1 cellular context compared by ENCODE assay signal in the genomic region with DNA sequence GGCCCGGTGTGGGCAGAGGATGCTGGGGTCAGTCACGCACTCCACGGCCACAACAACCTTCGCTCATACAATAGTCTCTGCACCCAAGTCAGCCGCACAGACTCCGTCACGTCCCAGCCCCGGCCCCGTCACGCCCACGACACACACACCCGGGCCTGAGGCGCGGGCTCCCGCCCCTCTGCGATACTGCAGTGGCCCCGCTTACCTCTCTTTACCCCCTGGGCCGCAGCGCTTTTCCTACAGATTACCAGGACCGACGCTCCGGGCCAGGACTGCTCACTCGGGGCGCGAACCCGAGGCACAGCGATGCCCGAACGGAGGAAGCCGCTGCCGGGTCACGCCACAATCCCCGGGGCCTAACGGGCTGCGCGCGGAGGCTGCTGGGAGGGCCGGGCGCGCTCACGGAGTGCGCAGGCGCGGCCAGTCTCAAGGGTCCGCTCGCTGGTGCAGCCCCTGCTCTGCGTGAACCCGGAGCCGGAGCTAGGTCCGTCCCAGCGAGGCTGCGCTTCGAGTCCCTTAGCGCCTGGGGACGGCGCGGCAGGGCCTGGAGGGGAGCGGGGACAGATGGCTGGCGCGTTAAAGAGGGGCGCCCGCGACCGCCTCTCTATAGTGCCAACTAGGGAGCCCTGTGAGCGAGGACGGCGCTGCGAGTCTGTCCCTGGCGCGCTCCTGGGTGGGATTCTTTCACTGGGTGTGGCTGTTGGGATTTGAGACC.
TF ChIP-seq lines count a peak whose summit lies in the region.

A gene (minus strand): TSS at position 358 of the 715 bp plus-strand sequence. CDS start 8,855 bp downstream, outside the sequence.

TF ChIP-seq in HepG2, 621 proteins besides CTCF, POLR2A, EP300 and RAD21 (continued from another document and continues in another):
- TF ChIP-seq, protein P1, sequence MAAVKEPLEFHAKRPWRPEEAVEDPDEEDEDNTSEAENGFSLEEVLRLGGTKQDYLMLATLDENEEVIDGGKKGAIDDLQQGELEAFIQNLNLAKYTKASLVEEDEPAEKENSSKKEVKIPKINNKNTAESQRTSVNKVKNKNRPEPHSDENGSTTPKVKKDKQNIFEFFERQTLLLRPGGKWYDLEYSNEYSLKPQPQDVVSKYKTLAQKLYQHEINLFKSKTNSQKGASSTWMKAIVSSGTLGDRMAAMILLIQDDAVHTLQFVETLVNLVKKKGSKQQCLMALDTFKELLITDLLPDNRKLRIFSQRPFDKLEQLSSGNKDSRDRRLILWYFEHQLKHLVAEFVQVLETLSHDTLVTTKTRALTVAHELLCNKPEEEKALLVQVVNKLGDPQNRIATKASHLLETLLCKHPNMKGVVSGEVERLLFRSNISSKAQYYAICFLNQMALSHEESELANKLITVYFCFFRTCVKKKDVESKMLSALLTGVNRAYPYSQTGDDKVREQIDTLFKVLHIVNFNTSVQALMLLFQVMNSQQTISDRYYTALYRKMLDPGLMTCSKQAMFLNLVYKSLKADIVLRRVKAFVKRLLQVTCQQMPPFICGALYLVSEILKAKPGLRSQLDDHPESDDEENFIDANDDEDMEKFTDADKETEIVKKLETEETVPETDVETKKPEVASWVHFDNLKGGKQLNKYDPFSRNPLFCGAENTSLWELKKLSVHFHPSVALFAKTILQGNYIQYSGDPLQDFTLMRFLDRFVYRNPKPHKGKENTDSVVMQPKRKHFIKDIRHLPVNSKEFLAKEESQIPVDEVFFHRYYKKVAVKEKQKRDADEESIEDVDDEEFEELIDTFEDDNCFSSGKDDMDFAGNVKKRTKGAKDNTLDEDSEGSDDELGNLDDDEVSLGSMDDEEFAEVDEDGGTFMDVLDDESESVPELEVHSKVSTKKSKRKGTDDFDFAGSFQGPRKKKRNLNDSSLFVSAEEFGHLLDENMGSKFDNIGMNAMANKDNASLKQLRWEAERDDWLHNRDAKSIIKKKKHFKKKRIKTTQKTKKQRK (IDR thresholded peaks at IDR 0.05; ENCODE audit: low read length): no peak
- TF ChIP-seq ZNF713 (CRISPR knock-in tag; IDR thresholded peaks at IDR 0.05) (no peak), GABPB1 (CRISPR knock-in tag; IDR thresholded peaks at IDR 0.05) (peak; percentile 76; the same call in 1 of the 2 replicates), JUN (CRISPR knock-in tag; IDR thresholded peaks at IDR 0.05) (no peak), ZNF335 (CRISPR knock-in tag; IDR thresholded peaks at IDR 0.05) (no peak), HHEX (CRISPR knock-in tag; IDR thresholded peaks at IDR 0.05) (no peak), SAP130 (CRISPR knock-in tag; IDR thresholded peaks at IDR 0.05; ENCODE audit: low read depth) (peak; percentile 66), ATAD3A (CRISPR knock-in tag; IDR thresholded peaks at IDR 0.05) (no peak), PPARG (CRISPR knock-in tag; conservative IDR thresholded peaks at IDR 0.05) (no peak), RXRB (CRISPR knock-in tag; IDR thresholded peaks at IDR 0.05; ENCODE audit: borderline replicate concordance) (peak; percentile 21; the same call in 1 of the 2 replicates), AHR (CRISPR knock-in tag; IDR thresholded peaks at IDR 0.05) (no peak), ZNF644 (CRISPR knock-in tag; IDR thresholded peaks at IDR 0.05; ENCODE audit: low read depth) (no peak), SMAD9 (CRISPR knock-in tag; IDR thresholded peaks at IDR 0.05) (no peak), ESRRA (CRISPR knock-in tag; IDR thresholded peaks at IDR 0.05; ENCODE audit: low read depth) (no peak), ZBTB7B (CRISPR knock-in tag; IDR thresholded peaks at IDR 0.05) (0 out of 2 replicates have a peak, but pooled peaks have one; percentile 29), HDAC1 (CRISPR knock-in tag; IDR thresholded peaks at IDR 0.05) (peak; percentile 59), SIN3A (IDR thresholded peaks at IDR 0.05; ENCODE audit: borderline replicate concordance, low read depth, low read length) (peak; percentile 37; the same call in 1 of the 2 replicates), ZNF354B (CRISPR knock-in tag; IDR thresholded peaks at IDR 0.05) (no peak), ZNF567 (CRISPR knock-in tag; IDR thresholded peaks at IDR 0.05; ENCODE audit: borderline replicate concordance) (no peak), ZNF337 (CRISPR knock-in tag; IDR thresholded peaks at IDR 0.05; ENCODE audit: borderline replicate concordance, low read depth) (no peak), MZF1 (CRISPR knock-in tag; IDR thresholded peaks at IDR 0.05; ENCODE audit: borderline replicate concordance) (no peak), HNRNPK (IDR thresholded peaks at IDR 0.05; ENCODE audit: low read depth, low read length, poor library complexity, severe bottlenecking) (no peak), MED1 (CRISPR knock-in tag; IDR thresholded peaks at IDR 0.05) (no peak), MXI1 (IDR thresholded peaks at IDR 0.05; ENCODE audit: borderline replicate concordance, low read depth, low read length) (no peak; the same call in 2 of the 3 replicates), ZNF138 (CRISPR knock-in tag; IDR thresholded peaks at IDR 0.05; ENCODE audit: low read depth) (no peak), ZNF30 (CRISPR knock-in tag; IDR thresholded peaks at IDR 0.05) (no peak), FOSL2 (CRISPR knock-in tag; IDR thresholded peaks at IDR 0.05) (no peak), ZNF607 (CRISPR knock-in tag; IDR thresholded peaks at IDR 0.05; ENCODE audit: borderline replicate concordance) (0 out of 2 replicates have a peak, but pooled peaks have one; percentile 54), NCOA1 (CRISPR knock-in tag; IDR thresholded peaks at IDR 0.05) (no peak), ETV6 (CRISPR knock-in tag; conservative IDR thresholded peaks at IDR 0.05) (no peak)
- TF ChIP-seq, protein P2, sequence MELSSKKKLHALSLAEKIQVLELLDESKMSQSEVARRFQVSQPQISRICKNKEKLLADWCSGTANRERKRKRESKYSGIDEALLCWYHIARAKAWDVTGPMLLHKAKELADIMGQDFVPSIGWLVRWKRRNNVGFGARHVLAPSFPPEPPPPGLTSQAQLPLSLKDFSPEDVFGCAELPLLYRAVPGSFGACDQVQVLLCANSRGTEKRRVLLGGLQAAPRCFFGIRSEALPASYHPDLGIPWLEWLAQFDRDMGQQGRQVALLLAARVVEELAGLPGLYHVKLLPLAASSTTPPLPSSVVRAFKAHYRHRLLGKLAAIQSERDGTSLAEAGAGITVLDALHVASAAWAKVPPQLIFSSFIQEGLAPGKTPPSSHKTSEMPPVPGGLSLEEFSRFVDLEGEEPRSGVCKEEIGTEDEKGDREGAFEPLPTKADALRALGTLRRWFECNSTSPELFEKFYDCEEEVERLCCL (CRISPR knock-in tag; IDR thresholded peaks at IDR 0.05; ENCODE audit: borderline replicate concordance): no peak
- TF ChIP-seq, protein P3, sequence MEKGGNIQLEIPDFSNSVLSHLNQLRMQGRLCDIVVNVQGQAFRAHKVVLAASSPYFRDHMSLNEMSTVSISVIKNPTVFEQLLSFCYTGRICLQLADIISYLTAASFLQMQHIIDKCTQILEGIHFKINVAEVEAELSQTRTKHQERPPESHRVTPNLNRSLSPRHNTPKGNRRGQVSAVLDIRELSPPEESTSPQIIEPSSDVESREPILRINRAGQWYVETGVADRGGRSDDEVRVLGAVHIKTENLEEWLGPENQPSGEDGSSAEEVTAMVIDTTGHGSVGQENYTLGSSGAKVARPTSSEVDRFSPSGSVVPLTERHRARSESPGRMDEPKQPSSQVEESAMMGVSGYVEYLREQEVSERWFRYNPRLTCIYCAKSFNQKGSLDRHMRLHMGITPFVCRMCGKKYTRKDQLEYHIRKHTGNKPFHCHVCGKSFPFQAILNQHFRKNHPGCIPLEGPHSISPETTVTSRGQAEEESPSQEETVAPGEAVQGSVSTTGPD (CRISPR knock-in tag; IDR thresholded peaks at IDR 0.05): no peak
- TF ChIP-seq, protein P4, sequence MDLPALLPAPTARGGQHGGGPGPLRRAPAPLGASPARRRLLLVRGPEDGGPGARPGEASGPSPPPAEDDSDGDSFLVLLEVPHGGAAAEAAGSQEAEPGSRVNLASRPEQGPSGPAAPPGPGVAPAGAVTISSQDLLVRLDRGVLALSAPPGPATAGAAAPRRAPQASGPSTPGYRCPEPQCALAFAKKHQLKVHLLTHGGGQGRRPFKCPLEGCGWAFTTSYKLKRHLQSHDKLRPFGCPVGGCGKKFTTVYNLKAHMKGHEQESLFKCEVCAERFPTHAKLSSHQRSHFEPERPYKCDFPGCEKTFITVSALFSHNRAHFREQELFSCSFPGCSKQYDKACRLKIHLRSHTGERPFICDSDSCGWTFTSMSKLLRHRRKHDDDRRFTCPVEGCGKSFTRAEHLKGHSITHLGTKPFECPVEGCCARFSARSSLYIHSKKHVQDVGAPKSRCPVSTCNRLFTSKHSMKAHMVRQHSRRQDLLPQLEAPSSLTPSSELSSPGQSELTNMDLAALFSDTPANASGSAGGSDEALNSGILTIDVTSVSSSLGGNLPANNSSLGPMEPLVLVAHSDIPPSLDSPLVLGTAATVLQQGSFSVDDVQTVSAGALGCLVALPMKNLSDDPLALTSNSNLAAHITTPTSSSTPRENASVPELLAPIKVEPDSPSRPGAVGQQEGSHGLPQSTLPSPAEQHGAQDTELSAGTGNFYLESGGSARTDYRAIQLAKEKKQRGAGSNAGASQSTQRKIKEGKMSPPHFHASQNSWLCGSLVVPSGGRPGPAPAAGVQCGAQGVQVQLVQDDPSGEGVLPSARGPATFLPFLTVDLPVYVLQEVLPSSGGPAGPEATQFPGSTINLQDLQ (CRISPR knock-in tag; IDR thresholded peaks at IDR 0.05): no peak
- TF ChIP-seq, protein P5, sequence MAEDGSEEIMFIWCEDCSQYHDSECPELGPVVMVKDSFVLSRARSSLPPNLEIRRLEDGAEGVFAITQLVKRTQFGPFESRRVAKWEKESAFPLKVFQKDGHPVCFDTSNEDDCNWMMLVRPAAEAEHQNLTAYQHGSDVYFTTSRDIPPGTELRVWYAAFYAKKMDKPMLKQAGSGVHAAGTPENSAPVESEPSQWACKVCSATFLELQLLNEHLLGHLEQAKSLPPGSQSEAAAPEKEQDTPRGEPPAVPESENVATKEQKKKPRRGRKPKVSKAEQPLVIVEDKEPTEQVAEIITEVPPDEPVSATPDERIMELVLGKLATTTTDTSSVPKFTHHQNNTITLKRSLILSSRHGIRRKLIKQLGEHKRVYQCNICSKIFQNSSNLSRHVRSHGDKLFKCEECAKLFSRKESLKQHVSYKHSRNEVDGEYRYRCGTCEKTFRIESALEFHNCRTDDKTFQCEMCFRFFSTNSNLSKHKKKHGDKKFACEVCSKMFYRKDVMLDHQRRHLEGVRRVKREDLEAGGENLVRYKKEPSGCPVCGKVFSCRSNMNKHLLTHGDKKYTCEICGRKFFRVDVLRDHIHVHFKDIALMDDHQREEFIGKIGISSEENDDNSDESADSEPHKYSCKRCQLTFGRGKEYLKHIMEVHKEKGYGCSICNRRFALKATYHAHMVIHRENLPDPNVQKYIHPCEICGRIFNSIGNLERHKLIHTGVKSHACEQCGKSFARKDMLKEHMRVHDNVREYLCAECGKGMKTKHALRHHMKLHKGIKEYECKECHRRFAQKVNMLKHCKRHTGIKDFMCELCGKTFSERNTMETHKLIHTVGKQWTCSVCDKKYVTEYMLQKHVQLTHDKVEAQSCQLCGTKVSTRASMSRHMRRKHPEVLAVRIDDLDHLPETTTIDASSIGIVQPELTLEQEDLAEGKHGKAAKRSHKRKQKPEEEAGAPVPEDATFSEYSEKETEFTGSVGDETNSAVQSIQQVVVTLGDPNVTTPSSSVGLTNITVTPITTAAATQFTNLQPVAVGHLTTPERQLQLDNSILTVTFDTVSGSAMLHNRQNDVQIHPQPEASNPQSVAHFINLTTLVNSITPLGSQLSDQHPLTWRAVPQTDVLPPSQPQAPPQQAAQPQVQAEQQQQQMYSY (CRISPR knock-in tag; IDR thresholded peaks at IDR 0.05): peak; percentile 60
- TF ChIP-seq, protein P6, sequence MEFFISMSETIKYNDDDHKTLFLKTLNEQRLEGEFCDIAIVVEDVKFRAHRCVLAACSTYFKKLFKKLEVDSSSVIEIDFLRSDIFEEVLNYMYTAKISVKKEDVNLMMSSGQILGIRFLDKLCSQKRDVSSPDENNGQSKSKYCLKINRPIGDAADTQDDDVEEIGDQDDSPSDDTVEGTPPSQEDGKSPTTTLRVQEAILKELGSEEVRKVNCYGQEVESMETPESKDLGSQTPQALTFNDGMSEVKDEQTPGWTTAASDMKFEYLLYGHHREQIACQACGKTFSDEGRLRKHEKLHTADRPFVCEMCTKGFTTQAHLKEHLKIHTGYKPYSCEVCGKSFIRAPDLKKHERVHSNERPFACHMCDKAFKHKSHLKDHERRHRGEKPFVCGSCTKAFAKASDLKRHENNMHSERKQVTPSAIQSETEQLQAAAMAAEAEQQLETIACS (CRISPR knock-in tag; IDR thresholded peaks at IDR 0.05): peak; percentile 75
- TF ChIP-seq, protein P7, sequence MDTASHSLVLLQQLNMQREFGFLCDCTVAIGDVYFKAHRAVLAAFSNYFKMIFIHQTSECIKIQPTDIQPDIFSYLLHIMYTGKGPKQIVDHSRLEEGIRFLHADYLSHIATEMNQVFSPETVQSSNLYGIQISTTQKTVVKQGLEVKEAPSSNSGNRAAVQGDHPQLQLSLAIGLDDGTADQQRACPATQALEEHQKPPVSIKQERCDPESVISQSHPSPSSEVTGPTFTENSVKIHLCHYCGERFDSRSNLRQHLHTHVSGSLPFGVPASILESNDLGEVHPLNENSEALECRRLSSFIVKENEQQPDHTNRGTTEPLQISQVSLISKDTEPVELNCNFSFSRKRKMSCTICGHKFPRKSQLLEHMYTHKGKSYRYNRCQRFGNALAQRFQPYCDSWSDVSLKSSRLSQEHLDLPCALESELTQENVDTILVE (CRISPR knock-in tag; IDR thresholded peaks at IDR 0.05): no peak
- TF ChIP-seq, protein P8, sequence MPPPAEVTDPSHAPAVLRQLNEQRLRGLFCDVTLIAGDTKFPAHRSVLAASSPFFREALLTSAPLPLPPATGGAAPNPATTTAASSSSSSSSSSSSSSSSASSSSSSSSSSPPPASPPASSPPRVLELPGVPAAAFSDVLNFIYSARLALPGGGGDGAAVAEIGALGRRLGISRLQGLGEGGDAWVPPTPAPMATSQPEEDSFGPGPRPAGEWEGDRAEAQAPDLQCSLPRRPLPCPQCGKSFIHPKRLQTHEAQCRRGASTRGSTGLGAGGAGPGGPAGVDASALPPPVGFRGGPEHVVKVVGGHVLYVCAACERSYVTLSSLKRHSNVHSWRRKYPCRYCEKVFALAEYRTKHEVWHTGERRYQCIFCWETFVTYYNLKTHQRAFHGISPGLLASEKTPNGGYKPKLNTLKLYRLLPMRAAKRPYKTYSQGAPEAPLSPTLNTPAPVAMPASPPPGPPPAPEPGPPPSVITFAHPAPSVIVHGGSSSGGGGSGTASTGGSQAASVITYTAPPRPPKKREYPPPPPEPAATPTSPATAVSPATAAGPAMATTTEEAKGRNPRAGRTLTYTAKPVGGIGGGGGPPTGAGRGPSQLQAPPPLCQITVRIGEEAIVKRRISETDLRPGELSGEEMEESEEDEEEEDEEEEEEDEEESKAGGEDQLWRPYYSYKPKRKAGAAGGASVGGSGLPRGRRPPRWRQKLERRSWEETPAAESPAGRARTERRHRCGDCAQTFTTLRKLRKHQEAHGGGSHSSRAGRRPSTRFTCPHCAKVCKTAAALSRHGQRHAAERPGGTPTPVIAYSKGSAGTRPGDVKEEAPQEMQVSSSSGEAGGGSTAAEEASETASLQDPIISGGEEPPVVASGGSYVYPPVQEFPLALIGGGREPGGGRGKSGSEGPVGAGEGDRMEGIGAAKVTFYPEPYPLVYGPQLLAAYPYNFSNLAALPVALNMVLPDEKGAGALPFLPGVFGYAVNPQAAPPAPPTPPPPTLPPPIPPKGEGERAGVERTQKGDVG (CRISPR knock-in tag; IDR thresholded peaks at IDR 0.05; ENCODE audit: borderline replicate concordance): 0 out of 2 replicates have a peak, but pooled peaks have one; percentile 32
- TF ChIP-seq, protein P9, sequence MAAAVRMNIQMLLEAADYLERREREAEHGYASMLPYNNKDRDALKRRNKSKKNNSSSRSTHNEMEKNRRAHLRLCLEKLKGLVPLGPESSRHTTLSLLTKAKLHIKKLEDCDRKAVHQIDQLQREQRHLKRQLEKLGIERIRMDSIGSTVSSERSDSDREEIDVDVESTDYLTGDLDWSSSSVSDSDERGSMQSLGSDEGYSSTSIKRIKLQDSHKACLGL (CRISPR knock-in tag; IDR thresholded peaks at IDR 0.05): peak; percentile 74; the same call in 1 of the 2 replicates
